27 cellular contexts compared by ENCODE assay signal in the genomic region with DNA sequence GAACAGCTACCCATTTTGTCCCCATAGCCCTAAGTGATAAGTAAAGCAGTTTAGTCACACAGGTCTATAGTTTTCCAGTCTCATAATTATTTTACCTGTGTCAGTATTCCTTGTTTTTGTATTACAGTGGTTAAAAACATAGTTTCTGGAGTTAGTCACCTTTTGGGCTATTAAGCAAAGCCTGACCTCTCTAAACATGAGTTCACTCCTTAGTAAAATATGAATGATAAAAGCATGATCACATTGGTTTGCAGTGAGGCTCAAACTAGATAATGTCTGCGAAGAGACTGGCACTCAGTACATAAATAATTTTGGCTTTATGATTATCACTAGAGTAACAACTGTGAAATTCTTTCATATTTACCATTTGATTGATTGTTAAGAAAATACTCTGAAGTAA.
"Had no signal": no experiment of that assay in that cellular context is flagged by ENCODE, and none has a peak within 500 bp of the region (broad histone marks: within the 10 kb centered on the region; RNA-seq: fewer than 3 reads in every experiment).

No MANE protein-coding gene starts in this region.

- H3K4me1 ChIP-seq: left ventricle myocardium inferior, pancreas, prostate gland, spleen, stomach, testis, thyroid gland, transverse colon, upper lobe of left lung, vagina had no signal

- H3K4me3 ChIP-seq: hepatocyte, left ventricle myocardium inferior, lung, mucosa of descending colon, pancreas, prostate gland, skin epidermis, spleen, stomach, testis, thyroid gland, transverse colon, upper lobe of left lung, vagina had no signal

- H3K27me3 Mint-ChIP-seq: memory B cell; naive thymus-derived CD4-positive, alpha-beta T cell; natural killer cell treated with Interleukin-12 subunit alpha and Interleukin-12 subunit beta and Interleukin-15 and Interleukin-18, amount 100 ng/mL, for 72 hours; stimulated activated memory B cell treated with anti-CD40 and anti-IgM and Interleukin-4, amounts not matched to agents 10 μg/mL and 1 μg/mL and 100 μg/mL, for 72 hours had no signal

- H3K27me3 ChIP-seq: hepatocyte, pancreas, spleen, stomach, testis, thyroid gland, transverse colon, upper lobe of left lung, vagina had no signal

- H3K4me3 Mint-ChIP-seq: memory B cell; naive thymus-derived CD4-positive, alpha-beta T cell; natural killer cell treated with Interleukin-12 subunit alpha and Interleukin-12 subunit beta and Interleukin-15 and Interleukin-18, amount 100 ng/mL, for 72 hours; stimulated activated memory B cell treated with anti-CD40 and anti-IgM and Interleukin-4, amounts not matched to agents 10 μg/mL and 1 μg/mL and 100 μg/mL, for 72 hours had no signal

- H3K9me3 ChIP-seq: left ventricle myocardium inferior, mucosa of descending colon, pancreas, prostate gland, spleen, stomach, testis, thyroid gland, transverse colon, upper lobe of left lung, vagina had no signal

- H3K79me2 ChIP-seq: hepatocyte had no signal

- H3K4me1 Mint-ChIP-seq: memory B cell; naive thymus-derived CD4-positive, alpha-beta T cell; stimulated activated memory B cell treated with anti-CD40 and anti-IgM and Interleukin-4, amounts not matched to agents 10 μg/mL and 1 μg/mL and 100 μg/mL, for 72 hours had no signal

- H3K27ac Mint-ChIP-seq: memory B cell; naive thymus-derived CD4-positive, alpha-beta T cell; natural killer cell treated with Interleukin-12 subunit alpha and Interleukin-12 subunit beta and Interleukin-15 and Interleukin-18, amount 100 ng/mL, for 72 hours; stimulated activated memory B cell treated with anti-CD40 and anti-IgM and Interleukin-4, amounts not matched to agents 10 μg/mL and 1 μg/mL and 100 μg/mL, for 72 hours had no signal

- H2AFZ ChIP-seq: hepatocyte had no signal

- H3K4me2 ChIP-seq: hepatocyte had no signal

- H3K36me3 ChIP-seq: left ventricle myocardium inferior, pancreas, prostate gland, spleen, stomach, thyroid gland, transverse colon, upper lobe of left lung, vagina had no signal

- H3K36me3 Mint-ChIP-seq: memory B cell; stimulated activated memory B cell treated with anti-CD40 and anti-IgM and Interleukin-4, amounts not matched to agents 10 μg/mL and 1 μg/mL and 100 μg/mL, for 72 hours had no signal

- DNase-seq: islet precursor cell; left ventricle myocardium inferior; midbrain; mucosa of descending colon; naive thymus-derived CD4-positive, alpha-beta T cell; pancreas; posterior cingulate gyrus; retina; right cardiac atrium; spleen; stimulated activated CD4-positive, alpha-beta T cell treated with anti-CD3 and anti-CD28 coated beads, Interleukin-2, amount 100 ng/mL, for 48 hours; stimulated activated CD4-positive, alpha-beta T cell treated with anti-CD3 and anti-CD28 coated beads, Interleukin-4, amount 100 ng/mL, for 4 hours; stimulated activated CD8-positive, alpha-beta memory T cell treated with anti-CD3 and anti-CD28 coated beads, Interleukin-4, amount 100 ng/mL, for 48 hours; stimulated activated naive CD8-positive, alpha-beta T cell treated with anti-CD3 and anti-CD28 coated beads, Interleukin-15, Interleukin-2, amounts not matched to agents 100 U/mL and 50 U/mL, for 24 hours; stomach; testis; thyroid gland; transverse colon; upper lobe of left lung had no signal

- H3K27ac ChIP-seq: hepatocyte, left ventricle myocardium inferior, pancreas, prostate gland, skin epidermis, spleen, stomach, testis, thyroid gland, transverse colon, upper lobe of left lung, vagina had no signal
